In genomic region chr3:48439820-48440589, GRCh38 we compare ENCODE assay signal across 8 cellular contexts. TPM values are rescaled to one million over a fixed set of nuclear protein-coding genes. Genes with fewer than 3 reads are reported as not detected.
A peak's percentile ranks its signal among the peaks of the same experiment; 100 is the strongest.
DNase-seq lines count a peak whose midpoint lies in the region; ATAC-seq and TF ChIP-seq lines count a peak whose summit lies in the region.

TSS of gene CCDC51 (minus strand) at chr3:48440119. CDS start at chr3:48435128, 4,991 bp downstream.
TSS of gene TMA7 (plus strand) at chr3:48440257. CDS start at chr3:48440297, 40 bp downstream.

- no peak for TF ChIP-seq CTCF in GM20000 (IDR thresholded peaks at IDR 0.05; ENCODE audit: extremely low read depth, missing control alignments)
- no peak for TF ChIP-seq CTCF in lung (IDR thresholded peaks at IDR 0.05; ENCODE audit: control extremely low read depth, extremely low read depth)

- H3K27me3 ChIP-seq in lung (ENCODE audit: control insufficient read depth, insufficient read depth): no peaks in the 10 kb centered on the region

- peak within 1 kb of the TSS; percentile 73 for H3K4me3 ChIP-seq in lung

- peak within 1 kb of the TSS; percentile 89 to 99 for H3K27ac ChIP-seq in lung (ENCODE audit: low read depth in 1 of 2, low read length in 1 of 2)

- CTCF ChIA-PET in activated CD8-positive, alpha-beta memory T cell treated with anti-CD3 and anti-CD28 coated beads for 36 hours (lab: Charles Lee): interaction anchor here (1.0 to 1.9 kb wide), 9 partner anchors 14 to 195 kb away, joined by 4 to 11 read pairs (median 5); partner anchors contain the start of gene SLC26A6

- peaks cover 0 to 1% of the 10 kb centered on the region in 2 donors for H3K4me1 ChIP-seq in lung (ENCODE audit: control insufficient read depth in 2 of 2, insufficient read depth in 2 of 2, low read length in 2 of 2)

- peaks cover 0 to 11% of the 10 kb centered on the region in 2 donors for H3K36me3 ChIP-seq in lung (ENCODE audit: control insufficient read depth in 2 of 2, insufficient read depth in 2 of 2, low read length in 2 of 2)

- peak; percentile 97 for ATAC-seq in lung (ENCODE audit: insufficient read depth, low FRiP score)

- POLR2A ChIA-PET in activated CD8-positive, alpha-beta memory T cell treated with anti-CD3 and anti-CD28 coated beads for 36 hours (lab: Charles Lee): interaction anchor here (0.7 to 1.1 kb wide), 5 partner anchors 23 to 166 kb away, joined by 3 to 5 read pairs (median 4); partner anchors contain the start of gene PFKFB4

- DNase-seq in COLO668 (lab: John Stamatoyannopoulos, UW; ENCODE audit: unreplicated experiment): peak; percentile 95
- peak; percentile 98 for DNase-seq in GM20000 (ENCODE audit: low spot score)
- DNase-seq in HT-29 (ENCODE audit: low spot score): peak; percentile 95
- DNase-seq in NOMO-1 (lab: John Stamatoyannopoulos, UW; ENCODE audit: unreplicated experiment in 2 of 2): peak; percentile 95 to 98
- DNase-seq in effector CD8-positive, alpha-beta T cell (lab: John Stamatoyannopoulos, UW): peak; percentile 96
- DNase-seq in lung (ENCODE audit: low spot score): peak; percentile 99
- peak; percentile 93 to 97 (median 96) for DNase-seq in stimulated activated CD4-positive, alpha-beta T cell treated with anti-CD3 and anti-CD28 coated beads, TNF-alpha, amount 100 ng/mL, for 4 hours (ENCODE audit: low read depth in 3 of 3)

- no peaks in the 10 kb centered on the region for H3K9me3 ChIP-seq in lung (ENCODE audit: control insufficient read depth in 2 of 2, insufficient read depth in 1 of 2, low read length in 1 of 2)

- 0 to 1% methylated on average over 54 of the region's 54 CpGs for WGBS in lung, 2 donors

RNA-seq across cellular contexts. Expression of gene CCDC51, which starts in this region (rescaled TPM):
- 19.1 and 24.3 TPM in 2 replicates for total RNA-seq in HT-29 (2014; rRNA removed; shearing (Covaris generic))
- total RNA-seq in activated CD8-positive, alpha-beta memory T cell treated with anti-CD3 and anti-CD28 coated beads for 36 hours: 10 to 100 TPM; 28.3 to 30.7 TPM
- total RNA-seq in lung: 10 to 100 TPM in 1 of 2 donors, 1 to 10 TPM in 1; 8.4 to 14.4 TPM
- 10 to 100 TPM in 1 of 2 donors, 1 to 10 TPM in 1; 6.6 to 13.8 TPM for polyA plus RNA-seq in lung

RNA-seq across cellular contexts. Expression of gene TMA7, which starts in this region (rescaled TPM):
- 173 and 180 TPM in 2 replicates for total RNA-seq in HT-29 (2014; rRNA removed; shearing (Covaris generic))
- total RNA-seq in activated CD8-positive, alpha-beta memory T cell treated with anti-CD3 and anti-CD28 coated beads for 36 hours: 100 to 1,000 TPM; 402 to 429 TPM
- 100 to 1,000 TPM; 152 to 176 TPM for total RNA-seq in lung
- 100 to 1,000 TPM; 302 to 985 TPM for polyA plus RNA-seq in lung

Comparison
In these comparisons a context has a peak if more than half of its experiments do, and no peak if none do; other contexts are left out.
1. Peak in every context shown above with its lines: DNase-seq, ATAC-seq, H3K4me3 ChIP-seq and H3K27ac ChIP-seq.